ENCODE assay signal across 16 cellular contexts in the genomic region with DNA sequence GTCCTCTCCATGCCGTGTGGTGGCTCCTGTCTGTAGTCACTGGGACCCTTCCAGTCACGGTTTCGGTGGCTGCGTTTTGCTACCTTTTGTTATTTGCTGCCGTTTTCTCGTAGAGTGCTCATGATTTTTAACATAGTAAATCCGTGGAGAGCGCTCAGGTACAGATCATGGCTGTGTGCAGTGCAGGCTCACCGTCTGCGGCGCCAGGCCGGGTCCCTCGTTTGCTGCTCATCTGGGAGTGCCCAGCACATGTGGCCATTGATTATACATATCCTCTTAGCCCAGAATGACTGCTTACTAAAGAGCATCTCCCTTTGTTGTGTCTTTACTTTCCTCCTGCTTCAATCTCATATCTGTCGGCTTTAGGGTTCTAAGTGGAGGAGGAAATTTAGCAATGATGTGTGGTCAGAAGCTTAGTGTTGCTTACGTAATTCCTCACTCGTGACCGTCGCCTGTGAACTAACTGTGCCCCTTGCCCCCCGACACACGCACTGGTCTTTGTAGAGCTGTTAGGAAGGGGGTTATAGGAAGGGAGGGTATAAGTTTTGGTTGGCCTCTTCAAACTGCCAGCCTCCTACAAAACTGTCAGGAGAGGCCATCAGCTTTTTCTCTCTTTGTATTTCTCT. TPM values are rescaled to one million over a fixed set of nuclear protein-coding genes. Genes with fewer than 3 reads are reported as not detected.
A peak's percentile ranks its signal among the peaks of the same experiment; 100 is the strongest.
DNase-seq lines count a peak whose midpoint lies in the region; ATAC-seq, FAIRE-seq and TF ChIP-seq lines count a peak whose summit lies in the region.
"Had no signal": no experiment of that assay in that cellular context is flagged by ENCODE, and none has a peak within 500 bp of the region (broad histone marks: within the 10 kb centered on the region; RNA-seq: fewer than 3 reads in every experiment).

No MANE protein-coding gene starts in this region.

- TF ChIP-seq RAD21 in HepG2 (CRISPR knock-in tag; IDR thresholded peaks at IDR 0.05): no peak

- H3K4me1 Mint-ChIP-seq in mesothelial cell of epicardium: peaks cover 18% of the 10 kb centered on the region

- TF ChIP-seq POLR2A in right lobe of liver (IDR thresholded peaks at IDR 0.05): no peak
- TF ChIP-seq POLR2A in HepG2 (IDR thresholded peaks at IDR 0.05; ENCODE audit: insufficient read depth in 1 of 2, low read depth in 2 of 2, low read length in 2 of 2): no peak

- TF ChIP-seq EP300 in HepG2 (IDR thresholded peaks at IDR 0.05; ENCODE audit: low read depth in 2 of 2, low read length in 2 of 2) (no peak), HepG2 (CRISPR knock-in tag; IDR thresholded peaks at IDR 0.05; ENCODE audit: borderline replicate concordance) (no peak)

- H3K9me3 ChIP-seq in right lobe of liver (no peaks in the 10 kb centered on the region), HepG2 (ENCODE audit: low read length) (no peaks in the 10 kb centered on the region), aorta (ENCODE audit: control insufficient read depth, low read length) (no peaks in the 10 kb centered on the region)
- H3K9me3 ChIP-seq: body of pancreas, vagina had no signal

- intact Hi-C loops in right lobe of liver (cut with DNase I): no loop called here
- intact Hi-C loops in HepG2 (cut with micrococcal nuclease; ENCODE audit: unreplicated experiment): no loop called here
- intact Hi-C loops in aorta (cut with DNase I): no loop called here

- POLR2A ChIA-PET in HepG2 (lab: Yijun Ruan, JAX): no interaction called here

- TF ChIP-seq CTCF in right lobe of liver (IDR thresholded peaks at IDR 0.05) (no peak), HepG2 (CRISPR knock-in tag; IDR thresholded peaks at IDR 0.05) (no peak), choroid plexus epithelial cell (conservative IDR thresholded peaks at IDR 0.05; ENCODE audit: low read depth, low read length) (no peak), mesothelial cell of epicardium (IDR thresholded peaks at IDR 0.05; ENCODE audit: unreplicated experiment) (no peak)

- H3K4me3 ChIP-seq in right lobe of liver (no peak overlapping the region), HepG2 (replicated peaks in 1 of 3; ENCODE audit: insufficient read depth in 1 of 3, low read depth in 2 of 3, low read length in 3 of 3) (no peak overlapping the region), choroid plexus epithelial cell (ENCODE audit: low read depth, low read length) (no peak overlapping the region), aorta (ENCODE audit: low read length in 2 of 2) (no peak overlapping the region)
- H3K4me3 ChIP-seq: body of pancreas, vagina had no signal

- no peaks in the 10 kb centered on the region for H3K27me3 ChIP-seq in right lobe of liver
- no peaks in the 10 kb centered on the region for H3K27me3 ChIP-seq in HepG2 (ENCODE audit: control insufficient read depth in 1 of 2, insufficient read depth in 2 of 2, low read length in 2 of 2)
- H3K27me3 ChIP-seq in aorta (ENCODE audit: control insufficient read depth in 1 of 2, insufficient read depth in 2 of 2, low read length in 1 of 2): no peaks in the 10 kb centered on the region
- H3K27me3 ChIP-seq: body of pancreas, vagina had no signal

- no peaks in the 10 kb centered on the region for H3K27me3 Mint-ChIP-seq in mesothelial cell of epicardium (ENCODE audit: low read depth)
- H3K27me3 Mint-ChIP-seq: activated T-cell treated with anti-CD3 and anti-CD28 coated beads, Interleukin-2, amount 50 U/mL, for 24 hours had no signal

- in situ Hi-C loops in HepG2 (cut with HindIII; ENCODE audit: extremely low pct_ligation_motif_present, low pct_unique_long_range_greater_than_20kb): no loop called here

- H3K79me2 ChIP-seq in HepG2 (ENCODE audit: insufficient read depth, low read length): peaks cover 49% of the 10 kb centered on the region

- H4K20me1 ChIP-seq in HepG2 (ENCODE audit: insufficient read depth, low read length): peaks cover 7% of the 10 kb centered on the region

- no peaks in the 10 kb centered on the region for H3K9me3 Mint-ChIP-seq in mesothelial cell of epicardium
- H3K9me3 Mint-ChIP-seq: activated T-cell treated with anti-CD3 and anti-CD28 coated beads, Interleukin-2, amount 50 U/mL, for 24 hours had no signal

- H3K27ac ChIP-seq in right lobe of liver (no peak overlapping the region), HepG2 (ENCODE audit: extremely low read length, insufficient read depth, low read length) (no peak overlapping the region), aorta (ENCODE audit: low read depth in 1 of 2, low read length in 2 of 2) (no peak overlapping the region)
- H3K27ac ChIP-seq: vagina had no signal

- no peak overlapping the region for H3K4me2 ChIP-seq in HepG2 (ENCODE audit: low read depth, low read length)

- no peak overlapping the region for H2AFZ ChIP-seq in HepG2 (ENCODE audit: low read length)

- CTCF ChIA-PET in HepG2 (lab: Yijun Ruan, JAX; ENCODE audit: low intra/inter-chr PET ratio, low total read pairs): no interaction called here

- no TSS peak for BruUV-seq in HepG2 (replicated peaks; lab: Mats Ljungman, UMichigan)

- peak in 1 of 3 donors; percentile 39 for DNase-seq in right lobe of liver
- DNase-seq in HepG2 (ENCODE audit: low spot score): no peak
- DNase-seq in choroid plexus epithelial cell (ENCODE audit: low read depth): peak; percentile 92
- DNase-seq in mesothelial cell of epicardium (ENCODE audit: low spot score in 2 of 2, unreplicated experiment in 2 of 2): no peak
- DNase-seq in aorta: peak; percentile 34 to 55
- no peak for DNase-seq in activated effector memory CD4-positive, alpha-beta T cell treated with Interleukin-2 at 50 U/mL for 16 hours
- DNase-seq: activated T-cell treated with anti-CD3 and anti-CD28 coated beads, Interleukin-2, amount 50 U/mL, for 24 hours; hippocampal formation; NCI-H1436 treated with DMSO at 0.1 percent for 48 hours had no signal

- H3K36me3 Mint-ChIP-seq in mesothelial cell of epicardium: peaks cover 4% of the 10 kb centered on the region

- 76% methylated on average over 16 of the region's 20 CpGs for WGBS in right lobe of liver (ENCODE audit: insufficient coverage, low coverage, low lambda C conversion rate, missing lambda C conversion rate)
- 87% methylated on average over 20 of the region's 20 CpGs for WGBS in HepG2 (ENCODE audit: low lambda C conversion rate)
- WGBS in aorta, 2 donors: 91 to 92% methylated on average over 20 of the region's 20 CpGs

- no peak overlapping the region for H3K4me3 Mint-ChIP-seq in mesothelial cell of epicardium
- H3K4me3 Mint-ChIP-seq: activated T-cell treated with anti-CD3 and anti-CD28 coated beads, Interleukin-2, amount 50 U/mL, for 24 hours had no signal

- H3K36me3 ChIP-seq in right lobe of liver (peaks cover 0 to 9% (median under 1%) of the 10 kb centered on the region in 4 donors), HepG2 (replicated peaks in 1 of 2; ENCODE audit: control insufficient read depth in 1 of 2, insufficient read depth in 2 of 2, low read length in 2 of 2) (peaks cover 8 to 47% of the 10 kb centered on the region in 2 experiments), aorta (ENCODE audit: control insufficient read depth in 1 of 2, insufficient read depth in 2 of 2, low read length in 1 of 2) (no peaks in the 10 kb centered on the region)

- no peak overlapping the region for H3K9ac ChIP-seq in HepG2 (ENCODE audit: insufficient read depth, low read depth, low read length)

- H3K27ac Mint-ChIP-seq in mesothelial cell of epicardium: peak overlapping the region; percentile 93
- H3K27ac Mint-ChIP-seq: activated T-cell treated with anti-CD3 and anti-CD28 coated beads, Interleukin-2, amount 50 U/mL, for 24 hours had no signal

- H3K4me1 ChIP-seq in right lobe of liver: no peaks in the 10 kb centered on the region
- peaks cover 16% of the 10 kb centered on the region for H3K4me1 ChIP-seq in HepG2 (ENCODE audit: insufficient read depth, low read length)
- H3K4me1 ChIP-seq in aorta (ENCODE audit: control insufficient read depth in 1 of 2, insufficient read depth in 2 of 2, low read length in 2 of 2): no peaks in the 10 kb centered on the region
- H3K4me1 ChIP-seq: body of pancreas, vagina had no signal

- no peak for FAIRE-seq in HepG2 (lab: Jason Lieb, UNC)
- FAIRE-seq: H54 had no signal

- peak in 3 of 4 donors; percentile 27 to 36 (median 30) for ATAC-seq in right lobe of liver
- ATAC-seq in HepG2: no peak
- ATAC-seq in aorta (ENCODE audit: low FRiP score): no peak
- no peak for ATAC-seq in HG02981 (IDR thresholded peaks at IDR 0.05; ENCODE audit: unreplicated experiment)
- ATAC-seq in HG03565 (IDR thresholded peaks at IDR 0.05; ENCODE audit: unreplicated experiment): no peak
- ATAC-seq: activated CD4-positive, CD25-positive, alpha-beta regulatory T cell treated with anti-CD3 and anti-CD28 coated beads, Interleukin-2, amount 50 U/mL, for 24 hours; body of pancreas had no signal

RNA-seq across cellular contexts. Expression of a gene that starts 31.8 kb away (rescaled TPM):
- 10 to 100 TPM; 21.7 to 26.9 (median 25.1) TPM for total RNA-seq in right lobe of liver
- total RNA-seq in HepG2 (2016; rRNA removed; fragmentation: Illumina TruSeq; extraction: Trizol): 78.3 and 84.2 TPM in 2 replicates
- total RNA-seq in HepG2 (2016; cell fraction: cytosol; rRNA removed; fragmentation: Illumina TruSeq; extraction: Trizol; ENCODE audit: low read depth): 194 and 195 TPM in 2 replicates
- total RNA-seq in HepG2 (2016; cell fraction: insoluble cytoplasmic fraction; rRNA removed; fragmentation: Illumina TruSeq; extraction: Trizol): 67.1 and 88.3 TPM in 2 replicates
- 221 and 222 TPM in 2 replicates for total RNA-seq in HepG2 (2016; cell fraction: membrane; rRNA removed; fragmentation: Illumina TruSeq; extraction: Trizol)
- 49.7 and 57.5 TPM in 2 replicates for total RNA-seq in HepG2 (2016; cell fraction: nucleus; rRNA removed; fragmentation: Illumina TruSeq; extraction: Trizol)
- 31.6 and 38.0 TPM in 2 replicates for polyA plus RNA-seq in HepG2 (2011; rRNA removed)
- 25.7 and 26.3 TPM in 2 replicates for polyA plus RNA-seq in HepG2 (2011; cell fraction: cytosol; rRNA removed)
- 37.1 and 39.8 TPM in 2 replicates for polyA plus RNA-seq in HepG2 (2011; cell fraction: nucleus; rRNA removed)
- 25.2 and 38.0 TPM in 2 replicates for polyA plus RNA-seq in HepG2 (2012)
- 283 and 288 TPM in 2 replicates for polyA plus RNA-seq in HepG2 (2016; cell fraction: cytosol; fragmentation: Illumina TruSeq; extraction: Trizol; ENCODE audit: low read depth)
- 98.5 and 123 TPM in 2 replicates for polyA plus RNA-seq in HepG2 (2016; cell fraction: insoluble cytoplasmic fraction; fragmentation: Illumina TruSeq; extraction: Trizol; ENCODE audit: low read depth)
- 260 and 268 TPM in 2 replicates for polyA plus RNA-seq in HepG2 (2016; cell fraction: membrane; fragmentation: Illumina TruSeq; extraction: Trizol; ENCODE audit: low read depth)
- polyA plus RNA-seq in HepG2 (2016; cell fraction: nucleus; fragmentation: Illumina TruSeq; extraction: Trizol; ENCODE audit: insufficient read depth, low read depth): 93.4 and 97.4 TPM in 2 replicates
- polyA minus RNA-seq in HepG2 (2011; rRNA and poly(A)+ RNA removed; ENCODE audit: low replicate concordance): 27.0 and 92.2 TPM in 2 replicates
- 13.8 and 22.4 TPM in 2 replicates for polyA minus RNA-seq in HepG2 (2011; cell fraction: cytosol; rRNA and poly(A)+ RNA removed)
- 24.0 and 26.7 TPM in 2 replicates for polyA minus RNA-seq in HepG2 (2011; cell fraction: nucleus; rRNA and poly(A)+ RNA removed)
- 51.6 to 53.6 TPM (median 52.6 TPM) in 3 replicates for total RNA-seq in mesothelial cell of epicardium
- 10 to 100 TPM; 29.7 to 36.6 TPM for total RNA-seq in aorta
- polyA plus RNA-seq in aorta: 10 to 100 TPM; 17.4 to 36.4 TPM

RNA-seq across cellular contexts. Expression of a gene that starts 41.6 kb away (rescaled TPM):
- total RNA-seq in right lobe of liver (not detected), HepG2 (2016; rRNA removed; fragmentation: Illumina TruSeq; extraction: Trizol) (not detected in 2 replicates), mesothelial cell of epicardium (not detected in 3 replicates), aorta (not detected)
- total RNA-seq in HepG2 (2016; cell fraction: cytosol; rRNA removed; fragmentation: Illumina TruSeq; extraction: Trizol; ENCODE audit: low read depth): not detected in 2 replicates
- total RNA-seq in HepG2 (2016; cell fraction: insoluble cytoplasmic fraction; rRNA removed; fragmentation: Illumina TruSeq; extraction: Trizol): not detected in 2 replicates
- not detected in 2 replicates for total RNA-seq in HepG2 (2016; cell fraction: membrane; rRNA removed; fragmentation: Illumina TruSeq; extraction: Trizol)
- not detected in 2 replicates for total RNA-seq in HepG2 (2016; cell fraction: nucleus; rRNA removed; fragmentation: Illumina TruSeq; extraction: Trizol)
- polyA plus RNA-seq in HepG2 (2011; rRNA removed) (not detected in 2 replicates), aorta (not detected)
- polyA plus RNA-seq in HepG2 (2011; cell fraction: cytosol; rRNA removed): not detected in 2 replicates
- polyA plus RNA-seq in HepG2 (2011; cell fraction: nucleus; rRNA removed): not detected in 2 replicates
- polyA plus RNA-seq in HepG2 (2012): not detected in 2 replicates
- not detected in 2 replicates for polyA plus RNA-seq in HepG2 (2016; cell fraction: cytosol; fragmentation: Illumina TruSeq; extraction: Trizol; ENCODE audit: low read depth)
- polyA plus RNA-seq in HepG2 (2016; cell fraction: insoluble cytoplasmic fraction; fragmentation: Illumina TruSeq; extraction: Trizol; ENCODE audit: low read depth): not detected in 2 replicates
- polyA plus RNA-seq in HepG2 (2016; cell fraction: membrane; fragmentation: Illumina TruSeq; extraction: Trizol; ENCODE audit: low read depth): not detected in 2 replicates
- polyA plus RNA-seq in HepG2 (2016; cell fraction: nucleus; fragmentation: Illumina TruSeq; extraction: Trizol; ENCODE audit: insufficient read depth, low read depth): not detected in 2 replicates
- polyA minus RNA-seq in HepG2 (2011; rRNA and poly(A)+ RNA removed; ENCODE audit: low replicate concordance): not detected in 2 replicates
- polyA minus RNA-seq in HepG2 (2011; cell fraction: cytosol; rRNA and poly(A)+ RNA removed): not detected in 2 replicates
- polyA minus RNA-seq in HepG2 (2011; cell fraction: nucleus; rRNA and poly(A)+ RNA removed): not detected in 2 replicates
- total RNA-seq: body of pancreas, epithelial cell of proximal tubule, vagina had no signal

RNA-seq across cellular contexts. Expression of a gene that starts 50.6 kb away (rescaled TPM):
- total RNA-seq in right lobe of liver: not detected
- 0.07 TPM in 1 of 2 replicates, not detected in the other for total RNA-seq in HepG2 (2016; rRNA removed; fragmentation: Illumina TruSeq; extraction: Trizol)
- total RNA-seq in HepG2 (2016; cell fraction: cytosol; rRNA removed; fragmentation: Illumina TruSeq; extraction: Trizol; ENCODE audit: low read depth): 0.09 and 0.20 TPM in 2 replicates
- not detected in 2 replicates for total RNA-seq in HepG2 (2016; cell fraction: insoluble cytoplasmic fraction; rRNA removed; fragmentation: Illumina TruSeq; extraction: Trizol)
- 0.06 TPM in 1 of 2 replicates, not detected in the other for total RNA-seq in HepG2 (2016; cell fraction: membrane; rRNA removed; fragmentation: Illumina TruSeq; extraction: Trizol)
- total RNA-seq in HepG2 (2016; cell fraction: nucleus; rRNA removed; fragmentation: Illumina TruSeq; extraction: Trizol): 0.16 and 0.19 TPM in 2 replicates
- polyA plus RNA-seq in HepG2 (2011; rRNA removed): 0.03 and 0.12 TPM in 2 replicates
- 0.04 and 0.06 TPM in 2 replicates for polyA plus RNA-seq in HepG2 (2011; cell fraction: cytosol; rRNA removed)
- polyA plus RNA-seq in HepG2 (2011; cell fraction: nucleus; rRNA removed): 0.21 and 0.24 TPM in 2 replicates
- not detected in 2 replicates for polyA plus RNA-seq in HepG2 (2012)
- polyA plus RNA-seq in HepG2 (2016; cell fraction: cytosol; fragmentation: Illumina TruSeq; extraction: Trizol; ENCODE audit: low read depth): 0.03 TPM in 2 replicates
- polyA plus RNA-seq in HepG2 (2016; cell fraction: insoluble cytoplasmic fraction; fragmentation: Illumina TruSeq; extraction: Trizol; ENCODE audit: low read depth): not detected in 2 replicates
- not detected in 2 replicates for polyA plus RNA-seq in HepG2 (2016; cell fraction: membrane; fragmentation: Illumina TruSeq; extraction: Trizol; ENCODE audit: low read depth)
- polyA plus RNA-seq in HepG2 (2016; cell fraction: nucleus; fragmentation: Illumina TruSeq; extraction: Trizol; ENCODE audit: insufficient read depth, low read depth): 0.13 TPM in 1 of 2 replicates, not detected in the other
- 0.06 TPM in 1 of 2 replicates, not detected in the other for polyA minus RNA-seq in HepG2 (2011; rRNA and poly(A)+ RNA removed; ENCODE audit: low replicate concordance)
- not detected in 2 replicates for polyA minus RNA-seq in HepG2 (2011; cell fraction: cytosol; rRNA and poly(A)+ RNA removed)
- 0.12 and 0.13 TPM in 2 replicates for polyA minus RNA-seq in HepG2 (2011; cell fraction: nucleus; rRNA and poly(A)+ RNA removed)
- 0.20 to 0.41 TPM (median 0.34 TPM) in 3 replicates for total RNA-seq in mesothelial cell of epicardium
- total RNA-seq in aorta: under 1 TPM in 1 of 2 donors, not detected in 1; 0.10 TPM
- polyA plus RNA-seq in aorta: not detected
- total RNA-seq: body of pancreas, vagina had no signal

Comparison
In these comparisons a context has a peak if more than half of its experiments do, and no peak if none do; other contexts are left out.
1. ATAC-seq: peak in right lobe of liver (3 of 4); none in HepG2 (single experiment), aorta (single experiment), HG02981 (single experiment) and HG03565 (single experiment).
2. DNase-seq: peak in choroid plexus epithelial cell (single experiment) and aorta (2 of 2); none in HepG2 (single experiment), mesothelial cell of epicardium (0 of 2) and activated effector memory CD4-positive, alpha-beta T cell treated with Interleukin-2 at 50 U/mL for 16 hours (single experiment).